8 cellular contexts compared by ENCODE assay signal in genomic region chr15:89575656-89576416, GRCh38. TPM values are rescaled to one million over a fixed set of nuclear protein-coding genes. Genes with fewer than 3 reads are reported as not detected.
DNase-seq lines count a peak whose midpoint lies in the region; ATAC-seq and TF ChIP-seq lines count a peak whose summit lies in the region.

No MANE protein-coding gene starts in this region.

- no peaks in the 10 kb centered on the region for H3K9me3 ChIP-seq in OCI-LY3 (ENCODE audit: insufficient read depth, low read length)
- H3K9me3 ChIP-seq in transverse colon = no peaks in the 10 kb centered on the region

- H4K20me1 ChIP-seq in OCI-LY3 (ENCODE audit: insufficient read depth, low read length) = peaks cover 17% of the 10 kb centered on the region

- H3K27me3 ChIP-seq in OCI-LY3 (ENCODE audit: low read depth, low read length) (no peaks in the 10 kb centered on the region), mesendoderm (ENCODE audit: insufficient read depth, low read length, poor library complexity) (no peaks in the 10 kb centered on the region), transverse colon (no peaks in the 10 kb centered on the region)

- TF ChIP-seq CTCF in OCI-LY3 (IDR thresholded peaks at IDR 0.05; ENCODE audit: low read depth, low read length) (no peak), transverse colon (IDR thresholded peaks at IDR 0.05) (no peak)

- TF ChIP-seq POLR2A in transverse colon (IDR thresholded peaks at IDR 0.05) = no peak

- H3K56ac ChIP-seq in mesendoderm (ENCODE audit: low read length) = peak overlapping the region; percentile 99

- H3K79me1 ChIP-seq in mesendoderm (ENCODE audit: low read length) = peaks cover 5% of the 10 kb centered on the region

- no peak for TF ChIP-seq EP300 in transverse colon (IDR thresholded peaks at IDR 0.05; ENCODE audit: low read depth)

- H3K23ac ChIP-seq in mesendoderm (ENCODE audit: low read length) = peak overlapping the region; percentile 1

- no peak overlapping the region for H2BK120ac ChIP-seq in mesendoderm (ENCODE audit: low read depth, low read length)

- H3K79me2 ChIP-seq in OCI-LY3 (ENCODE audit: low read length) (peaks cover 56% of the 10 kb centered on the region), mesendoderm (ENCODE audit: control insufficient read depth, insufficient read depth, low read length) (peaks cover 47% of the 10 kb centered on the region)

- H2AFZ ChIP-seq in OCI-LY3 (ENCODE audit: low read depth, low read length) = peak overlapping the region; percentile 37; the same call in 1 of the 2 replicates

- H3K27ac Mint-ChIP-seq in central memory CD8-positive, alpha-beta T cell (ENCODE audit: low read depth) = no peak overlapping the region

- H3K36me3 ChIP-seq in OCI-LY3 (replicated peaks; ENCODE audit: low read depth, low read length) (peaks cover 32% of the 10 kb centered on the region), mesendoderm (ENCODE audit: control insufficient read depth, insufficient read depth, low read length) (no peaks in the 10 kb centered on the region), transverse colon (no peaks in the 10 kb centered on the region)

- peak overlapping the region; percentile 13 for H3K18ac ChIP-seq in mesendoderm (ENCODE audit: low read length)

- H3K36me3 Mint-ChIP-seq in central memory CD8-positive, alpha-beta T cell (ENCODE audit: insufficient read depth) = peaks cover 6% of the 10 kb centered on the region

- H3K27me3 Mint-ChIP-seq in central memory CD8-positive, alpha-beta T cell = peaks cover 13% of the 10 kb centered on the region

- H3K4me3 Mint-ChIP-seq in central memory CD8-positive, alpha-beta T cell = peak overlapping the region; percentile 68

- H3K9ac ChIP-seq in OCI-LY3 (ENCODE audit: low read length) = peak overlapping the region; percentile 90
- H3K9ac ChIP-seq in mesendoderm (ENCODE audit: low read length) = peak overlapping the region; percentile 99

- WGBS in mesendoderm (ENCODE audit: extremely low coverage, insufficient coverage, low lambda C conversion rate) = no CpG with 5 or more reads among the region's 60 CpGs
- WGBS in transverse colon (ENCODE audit: low coverage in 1 of 2), 2 donors = 1 to 2% methylated on average over 11 to 38 of the region's 60 CpGs

- intact Hi-C loops in transverse colon (cut with DNase I; ENCODE audit: low total_unique reads) = no loop called here

- no peaks in the 10 kb centered on the region for H3K9me3 Mint-ChIP-seq in central memory CD8-positive, alpha-beta T cell

- H3K4me2 ChIP-seq in OCI-LY3 (ENCODE audit: low read length) (peak overlapping the region; percentile 82), mesendoderm (ENCODE audit: low read length) (peak overlapping the region; percentile 97)

- H3K27ac ChIP-seq in OCI-LY3 (ENCODE audit: low read length) (peak overlapping the region; percentile 56), mesendoderm (ENCODE audit: low read depth, low read length) (peak overlapping the region; percentile 68), transverse colon (peak overlapping the region in 3 of 4 donors; percentile 30 to 62 (median 45))

- H2AK5ac ChIP-seq in mesendoderm (ENCODE audit: low read length) = no peak overlapping the region

- no peak overlapping the region for H4K5ac ChIP-seq in mesendoderm (ENCODE audit: low read length)

- in situ Hi-C loops in transverse colon (cut with MboI; ENCODE audit: low pct_ligation_motif_present in 1 of 4, low pct_unique_long_range_greater_than_20kb in 1 of 4, low sequenced_read_pairs in 3 of 4) = no loop called here

- H3K4me1 ChIP-seq in OCI-LY3 (ENCODE audit: low read length) = peaks cover 20% of the 10 kb centered on the region
- H3K4me1 ChIP-seq in mesendoderm (ENCODE audit: control insufficient read depth, low read depth, low read length) = peaks cover 4% of the 10 kb centered on the region
- H3K4me1 ChIP-seq in transverse colon = peaks cover 4 to 15% (median 9%) of the 10 kb centered on the region in 4 donors

- H3K4me1 Mint-ChIP-seq in central memory CD8-positive, alpha-beta T cell = peaks cover 10% of the 10 kb centered on the region

- H2BK15ac ChIP-seq in mesendoderm (replicated peaks; ENCODE audit: low read depth) = no peak overlapping the region

- ATAC-seq in HG02610 (IDR thresholded peaks at IDR 0.05; ENCODE audit: unreplicated experiment) = peak; percentile 4
- no peak for ATAC-seq in central memory CD8-positive, alpha-beta T cell (replicated peaks; ENCODE audit: extremely low read depth, poor library complexity, severe bottlenecking)

- H3K4me3 ChIP-seq in OCI-LY3 (ENCODE audit: low read length) = peak overlapping the region; percentile 94
- H3K4me3 ChIP-seq in mesendoderm (ENCODE audit: low read length) = peak overlapping the region; percentile 87
- peak overlapping the region; percentile 61 to 93 (median 77) for H3K4me3 ChIP-seq in transverse colon

- peak overlapping the region; percentile 76 for H2BK5ac ChIP-seq in mesendoderm (ENCODE audit: low read length)

- peak; percentile 8 for DNase-seq in NOMO-1 treated with DMSO at 0.1 percent for 48 hours (lab: John Stamatoyannopoulos, UW; ENCODE audit: unreplicated experiment)
- DNase-seq in NOMO-1 (lab: John Stamatoyannopoulos, UW; ENCODE audit: unreplicated experiment in 2 of 2) = no peak
- DNase-seq in central memory CD8-positive, alpha-beta T cell (ENCODE audit: low spot score in 2 of 2) = no peak
- DNase-seq in mesendoderm = peak; percentile 66
- no peak for DNase-seq in transverse colon
- no peak for DNase-seq in T1000 (lab: John Stamatoyannopoulos, UW)

- H3K4ac ChIP-seq in mesendoderm (ENCODE audit: low read depth, low read length) = peak overlapping the region; percentile 58

- no peak overlapping the region for H4K8ac ChIP-seq in mesendoderm (ENCODE audit: low read depth, low read length)

RNA-seq across cellular contexts. Expression of gene TICRR, which starts 0.6 kb away (rescaled TPM):
- 14.0 TPM for polyA plus RNA-seq in mesendoderm (2013, experiment 1 of 2)
- polyA plus RNA-seq in mesendoderm (2013, experiment 2 of 2) = 14.1 TPM
- total RNA-seq in transverse colon = 1 to 10 TPM in 1 of 4 donors, under 1 TPM in 2, not detected in 1; 0.27 to 1.4 (median 0.95) TPM

Comparison
In these comparisons a context has a peak if more than half of its experiments do, and no peak if none do; other contexts are left out.
1. DNase-seq: peak in NOMO-1 treated with DMSO at 0.1 percent for 48 hours (single experiment) and mesendoderm (single experiment); none in NOMO-1 (0 of 2), central memory CD8-positive, alpha-beta T cell (0 of 2), transverse colon (single experiment) and T1000 (single experiment).
2. Peak in every context shown above with its lines, with median percentiles within 50 percentile points of each other: H3K27ac ChIP-seq and H3K4me3 ChIP-seq.